ENCODE assay signal across 20 cellular contexts in genomic region chr9:114025196-114025753, GRCh38. TPM values are rescaled to one million over a fixed set of nuclear protein-coding genes. Genes with fewer than 3 reads are reported as not detected.
"Had no signal": no experiment of that assay in that cellular context is flagged by ENCODE, and none has a peak within 500 bp of the region (broad histone marks: within the 10 kb centered on the region; RNA-seq: fewer than 3 reads in every experiment).

No MANE protein-coding gene starts in this region.

- H3K4me3 ChIP-seq: adrenal gland, neural progenitor cell, pancreas, skin epidermis, tibial nerve had no signal

- H3K27ac Mint-ChIP-seq: activated naive CD4-positive, alpha-beta T cell treated with anti-CD3 and anti-CD28 coated beads, Interleukin-2, amount 10 ng/mL, durations not matched to agents 7 days and 5 days; dendritic cell treated with granulocyte-macrophage colony-stimulating factor and Interleukin-4, amounts not matched to agents 40 ng/mL and 50 ng/mL, for 4 days; effector memory CD8-positive, alpha-beta T cell; neural progenitor cell; stimulated activated memory B cell treated with anti-CD40 and anti-IgM and Interleukin-4, amounts not matched to agents 10 μg/mL and 1 μg/mL and 100 μg/mL, for 72 hours had no signal

- H3K4me1 Mint-ChIP-seq: activated naive CD4-positive, alpha-beta T cell treated with anti-CD3 and anti-CD28 coated beads, Interleukin-2, amount 10 ng/mL, durations not matched to agents 7 days and 5 days; brain; neural progenitor cell; stimulated activated memory B cell treated with anti-CD40 and anti-IgM and Interleukin-4, amounts not matched to agents 10 μg/mL and 1 μg/mL and 100 μg/mL, for 72 hours had no signal

- H3K4me1 ChIP-seq: adrenal gland, neural progenitor cell, pancreas, tibial nerve had no signal

- FAIRE-seq: pancreas, TTC549 had no signal

- H3K36me3 Mint-ChIP-seq: activated naive CD4-positive, alpha-beta T cell treated with anti-CD3 and anti-CD28 coated beads, Interleukin-2, amount 10 ng/mL, durations not matched to agents 7 days and 5 days had no signal

- H3K27me3 ChIP-seq: adrenal gland, neural progenitor cell, pancreas, tibial nerve had no signal

- H3K4me3 Mint-ChIP-seq: activated naive CD4-positive, alpha-beta T cell treated with anti-CD3 and anti-CD28 coated beads, Interleukin-2, amount 10 ng/mL, durations not matched to agents 7 days and 5 days; brain; dendritic cell treated with granulocyte-macrophage colony-stimulating factor and Interleukin-4, amounts not matched to agents 40 ng/mL and 50 ng/mL, for 4 days; effector memory CD8-positive, alpha-beta T cell; neural progenitor cell; stimulated activated memory B cell treated with anti-CD40 and anti-IgM and Interleukin-4, amounts not matched to agents 10 μg/mL and 1 μg/mL and 100 μg/mL, for 72 hours had no signal

- H3K9ac ChIP-seq: neural progenitor cell had no signal

- DNase-seq: activated CD4-positive, alpha-beta T cell treated with anti-CD3 and anti-CD28 coated beads, Interleukin-2, amount 50 U/mL, for 48 hours; activated naive CD4-positive, alpha-beta T cell treated with anti-CD3 and anti-CD28 coated beads, Interleukin-2, amount 10 ng/mL, durations not matched to agents 7 days and 5 days; effector memory CD8-positive, alpha-beta T cell; hypothalamus; left cardiac atrium; mammary epithelial cell; pancreas; SHP77; T-helper 2 cell had no signal

- H3K27ac ChIP-seq: adrenal gland, neural progenitor cell, pancreas, skin epidermis, tibial nerve had no signal

- H3K27me3 Mint-ChIP-seq: brain; dendritic cell treated with granulocyte-macrophage colony-stimulating factor and Interleukin-4, amounts not matched to agents 40 ng/mL and 50 ng/mL, for 4 days; stimulated activated memory B cell treated with anti-CD40 and anti-IgM and Interleukin-4, amounts not matched to agents 10 μg/mL and 1 μg/mL and 100 μg/mL, for 72 hours had no signal

RNA-seq across cellular contexts. Expression of gene AMBP, which starts 52.8 kb away (rescaled TPM):
- total RNA-seq: epithelial cell of proximal tubule, fibroblast of villous mesenchyme, mammary epithelial cell, subcutaneous adipose tissue, tibial nerve had no signal
- polyA plus RNA-seq: mammary epithelial cell had no signal
